In the genomic region with DNA sequence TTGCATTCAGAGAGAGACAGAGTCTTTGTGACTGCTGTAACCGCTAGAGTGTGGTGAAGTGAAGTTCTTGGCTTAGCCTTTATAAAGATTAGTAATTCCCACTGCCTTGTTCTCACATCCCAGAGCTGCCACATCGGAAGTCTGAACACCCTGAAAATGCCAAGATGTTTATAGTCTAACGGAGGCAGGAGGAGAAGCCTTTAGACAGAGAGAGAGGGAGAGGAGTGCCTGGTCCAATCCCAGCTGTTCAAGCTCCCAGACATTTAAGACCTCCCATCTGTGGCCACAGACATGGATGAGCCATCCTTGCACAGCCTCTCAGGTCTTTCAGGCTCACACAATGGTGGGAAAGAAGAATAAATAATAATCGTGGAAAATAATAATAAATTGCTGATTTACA, we compare ENCODE assay signal across 15 cellular contexts.
DNase-seq lines count a peak whose midpoint lies in the region; ATAC-seq and TF ChIP-seq lines count a peak whose summit lies in the region.
"Had no signal": no experiment of that assay in that cellular context is flagged by ENCODE, and none has a peak within 500 bp of the region (broad histone marks: within the 10 kb centered on the region; RNA-seq: fewer than 3 reads in every experiment).

No MANE protein-coding gene starts in this region.

- no peaks in the 10 kb centered on the region for H3K9me3 ChIP-seq in WERI-Rb-1 (ENCODE audit: severe bottlenecking)
- H3K9me3 ChIP-seq in neural progenitor cell (ENCODE audit: low read depth): no peaks in the 10 kb centered on the region

- H3K4me1 Mint-ChIP-seq in GM23338 (peaks cover 2% of the 10 kb centered on the region; the same call in 1 of the 3 replicates), neural progenitor cell (peaks cover 11% of the 10 kb centered on the region)

- TF ChIP-seq CTCF in GM23338 (conservative IDR thresholded peaks at IDR 0.05; ENCODE audit: low read depth in 2 of 2) (no peak), WERI-Rb-1 (IDR thresholded peaks at IDR 0.05; ENCODE audit: low read depth, low read length) (0 out of 2 replicates have a peak, but pooled peaks have one; percentile 3), neural progenitor cell (IDR thresholded peaks at IDR 0.05) (no peak)

- H3K4me2 ChIP-seq in GM23338 (no peak overlapping the region), neural progenitor cell (no peak overlapping the region)

- H3K27ac ChIP-seq in GM23338 (ENCODE audit: low read depth) (no peak overlapping the region), WERI-Rb-1 (no peak overlapping the region), neural progenitor cell (no peak overlapping the region)
- H3K27ac ChIP-seq: GM23248 had no signal

- H3K36me3 Mint-ChIP-seq in GM23338 (ENCODE audit: low read depth): no peaks in the 10 kb centered on the region
- no peaks in the 10 kb centered on the region for H3K36me3 Mint-ChIP-seq in neural progenitor cell

- H3K9me3 Mint-ChIP-seq in GM23338: no peaks in the 10 kb centered on the region; the same call in 2 of the 3 replicates
- H3K9me3 Mint-ChIP-seq in neural progenitor cell: no peaks in the 10 kb centered on the region

- no peaks in the 10 kb centered on the region for H3K9me2 ChIP-seq in GM23338 (ENCODE audit: insufficient read depth)

- peak; percentile 1 for DNase-seq in GM23338 (ENCODE audit: low spot score)
- DNase-seq in NCI-H524 (lab: John Stamatoyannopoulos, UW): peak; percentile 53 to 77
- peak; percentile 21 for DNase-seq in WERI-Rb-1
- peak; percentile 9 for DNase-seq in neural progenitor cell (ENCODE audit: low spot score)
- no peak for DNase-seq in COLO668 (lab: John Stamatoyannopoulos, UW; ENCODE audit: unreplicated experiment)
- DNase-seq in SHP77 (lab: John Stamatoyannopoulos, UW): no peak
- DNase-seq: AML-193, DMS79, GM23248, NCI-H1092 treated with DMSO at 0.1 percent for 48 hours, NCI-H187, NCI-H2171 treated with DMSO at 0.1 percent for 48 hours, NCI-H510A treated with DMSO at 0.1 percent for 48 hours, Right ventricle myocardium superior had no signal

- H3K79me2 ChIP-seq in GM23338 (replicated peaks; ENCODE audit: insufficient read depth) (no peaks in the 10 kb centered on the region), neural progenitor cell (ENCODE audit: low read depth) (no peaks in the 10 kb centered on the region)

- no peak for ATAC-seq in GM23338
- ATAC-seq in activated CD4-positive, CD25-positive, alpha-beta regulatory T cell treated with anti-CD3 and anti-CD28 coated beads, Interleukin-2, amount 50 U/mL, for 24 hours: no peak

- H3K27me3 Mint-ChIP-seq in GM23338 (ENCODE audit: insufficient read depth, low read depth, poor library complexity): no peaks in the 10 kb centered on the region
- H3K27me3 Mint-ChIP-seq in neural progenitor cell (ENCODE audit: insufficient read depth, low read depth): peaks cover 2% of the 10 kb centered on the region

- no peak overlapping the region for H3K27ac Mint-ChIP-seq in GM23338
- no peak overlapping the region for H3K27ac Mint-ChIP-seq in neural progenitor cell

- no peak overlapping the region for H3K4me3 Mint-ChIP-seq in GM23338
- H3K4me3 Mint-ChIP-seq in neural progenitor cell: no peak overlapping the region

- H3K9ac ChIP-seq in neural progenitor cell: no peak overlapping the region
- H3K9ac ChIP-seq: GM23248 had no signal

- H3K36me3 ChIP-seq in GM23338 (ENCODE audit: insufficient read depth): no peaks in the 10 kb centered on the region
- no peaks in the 10 kb centered on the region for H3K36me3 ChIP-seq in WERI-Rb-1
- H3K36me3 ChIP-seq in neural progenitor cell: no peaks in the 10 kb centered on the region

- H3K27me3 ChIP-seq in GM23338 (ENCODE audit: insufficient read depth) (no peaks in the 10 kb centered on the region), WERI-Rb-1 (ENCODE audit: insufficient read depth, low read depth, severe bottlenecking) (no peaks in the 10 kb centered on the region), neural progenitor cell (no peaks in the 10 kb centered on the region)

- H4K20me1 ChIP-seq in GM23338 (replicated peaks; ENCODE audit: insufficient read depth) (no peaks in the 10 kb centered on the region), neural progenitor cell (ENCODE audit: low read depth) (no peaks in the 10 kb centered on the region)

- no peaks in the 10 kb centered on the region for H3K4me1 ChIP-seq in GM23338 (ENCODE audit: insufficient read depth)
- H3K4me1 ChIP-seq in neural progenitor cell: no peaks in the 10 kb centered on the region

- H3F3A ChIP-seq in GM23338 (replicated peaks; ENCODE audit: low read depth) (no peaks in the 10 kb centered on the region), neural progenitor cell (ENCODE audit: low read depth) (no peaks in the 10 kb centered on the region)

- H3K4me3 ChIP-seq in GM23338 (no peak overlapping the region), WERI-Rb-1 (ENCODE audit: low read depth, low read length) (no peak overlapping the region), neural progenitor cell (no peak overlapping the region)
- H3K4me3 ChIP-seq: GM23248 had no signal

- H2AFZ ChIP-seq in GM23338 (0 out of 2 replicates have a peak overlapping the region, but pooled peaks have one; percentile 24), neural progenitor cell (replicated peaks) (peak overlapping the region; percentile 52)
- H2AFZ ChIP-seq: GM23248 had no signal

TF ChIP-seq in GM23338, 12 proteins besides CTCF, POLR2A, EP300 and RAD21 (continues in another document):
- TF ChIP-seq CREB1 (CRISPR knock-in tag; IDR thresholded peaks at IDR 0.05; ENCODE audit: low read depth) (no peak), ZNF331 (CRISPR knock-in tag; IDR thresholded peaks at IDR 0.05; ENCODE audit: low read depth) (no peak), ZNF462 (CRISPR knock-in tag; IDR thresholded peaks at IDR 0.05) (no peak)

Comparison
In these comparisons a context has a peak if more than half of its experiments do, and no peak if none do; other contexts are left out.
1. DNase-seq: peak in GM23338 (single experiment), NCI-H524 (2 of 2), WERI-Rb-1 (single experiment) and neural progenitor cell (single experiment); none in COLO668 (single experiment) and SHP77 (0 of 2).